9 cellular contexts compared by ENCODE assay signal in genomic region chr6:74409447-74409846, GRCh38.
DNase-seq lines count a peak whose midpoint lies in the region; ATAC-seq and TF ChIP-seq lines count a peak whose summit lies in the region.
"Had no signal": no experiment of that assay in that cellular context is flagged by ENCODE, and none has a peak within 500 bp of the region (broad histone marks: within the 10 kb centered on the region; RNA-seq: fewer than 3 reads in every experiment).

No MANE protein-coding gene starts in this region.

- DNase-seq in COLO829 (ENCODE audit: low spot score) (peak; percentile 16), HT-29 (ENCODE audit: low spot score) (peak; percentile 72), choroid plexus epithelial cell (ENCODE audit: low read depth) (peak; percentile 89), osteoblast (ENCODE audit: insufficient read length, low spot score, missing footprints) (no peak), NCI-H146 treated with DMSO at 0.1 percent for 48 hours (lab: John Stamatoyannopoulos, UW; ENCODE audit: unreplicated experiment) (no peak), NCI-H2107 (lab: John Stamatoyannopoulos, UW) (no peak)
- no peak for DNase-seq in activated effector memory CD4-positive, alpha-beta T cell treated with Interleukin-2 at 50 U/mL for 16 hours

- peak; percentile 69 for ATAC-seq in GM19438 (IDR thresholded peaks at IDR 0.05; ENCODE audit: low read depth, unreplicated experiment)

- H3K4me1 ChIP-seq in osteoblast (ENCODE audit: insufficient read depth, low read length) = peaks cover 8% of the 10 kb centered on the region

- H3K9me3 ChIP-seq in osteoblast (ENCODE audit: low read depth, low read length) = no peaks in the 10 kb centered on the region

- no peak overlapping the region for H3K27ac ChIP-seq in osteoblast (ENCODE audit: low read depth, low read length)
- H3K27ac ChIP-seq: HL-60 had no signal

- H2AFZ ChIP-seq in osteoblast (ENCODE audit: low read length) = no peak overlapping the region

- H3K4me2 ChIP-seq in osteoblast (ENCODE audit: insufficient read depth, low read length) = no peak overlapping the region

- H3K4me3 ChIP-seq in choroid plexus epithelial cell (ENCODE audit: low read depth, low read length) (no peak overlapping the region), osteoblast (ENCODE audit: insufficient read depth, low read length) (no peak overlapping the region)

- TF ChIP-seq CTCF in choroid plexus epithelial cell (conservative IDR thresholded peaks at IDR 0.05; ENCODE audit: low read depth, low read length) = peak; percentile 68
- peak; percentile 75 for TF ChIP-seq CTCF in osteoblast (IDR thresholded peaks at IDR 0.05; ENCODE audit: extremely low read depth, low read depth, low read length)

- no peaks in the 10 kb centered on the region for H3K27me3 ChIP-seq in osteoblast (ENCODE audit: insufficient read depth, low read length)

- no peaks in the 10 kb centered on the region for H3K79me2 ChIP-seq in osteoblast (ENCODE audit: insufficient read depth, low read length)

- H4K20me1 ChIP-seq in osteoblast (ENCODE audit: insufficient read depth, low read length) = no peaks in the 10 kb centered on the region

- H3K36me3 ChIP-seq in osteoblast (ENCODE audit: insufficient read depth, low read length) = no peaks in the 10 kb centered on the region

Comparison
In these comparisons a context has a peak if more than half of its experiments do, and no peak if none do; other contexts are left out.
1. DNase-seq: peak in COLO829 (single experiment), HT-29 (single experiment) and choroid plexus epithelial cell (single experiment); none in osteoblast (single experiment), NCI-H146 treated with DMSO at 0.1 percent for 48 hours (single experiment), NCI-H2107 (single experiment) and activated effector memory CD4-positive, alpha-beta T cell treated with Interleukin-2 at 50 U/mL for 16 hours (single experiment).